8 cellular contexts compared by ENCODE assay signal in the genomic region with DNA sequence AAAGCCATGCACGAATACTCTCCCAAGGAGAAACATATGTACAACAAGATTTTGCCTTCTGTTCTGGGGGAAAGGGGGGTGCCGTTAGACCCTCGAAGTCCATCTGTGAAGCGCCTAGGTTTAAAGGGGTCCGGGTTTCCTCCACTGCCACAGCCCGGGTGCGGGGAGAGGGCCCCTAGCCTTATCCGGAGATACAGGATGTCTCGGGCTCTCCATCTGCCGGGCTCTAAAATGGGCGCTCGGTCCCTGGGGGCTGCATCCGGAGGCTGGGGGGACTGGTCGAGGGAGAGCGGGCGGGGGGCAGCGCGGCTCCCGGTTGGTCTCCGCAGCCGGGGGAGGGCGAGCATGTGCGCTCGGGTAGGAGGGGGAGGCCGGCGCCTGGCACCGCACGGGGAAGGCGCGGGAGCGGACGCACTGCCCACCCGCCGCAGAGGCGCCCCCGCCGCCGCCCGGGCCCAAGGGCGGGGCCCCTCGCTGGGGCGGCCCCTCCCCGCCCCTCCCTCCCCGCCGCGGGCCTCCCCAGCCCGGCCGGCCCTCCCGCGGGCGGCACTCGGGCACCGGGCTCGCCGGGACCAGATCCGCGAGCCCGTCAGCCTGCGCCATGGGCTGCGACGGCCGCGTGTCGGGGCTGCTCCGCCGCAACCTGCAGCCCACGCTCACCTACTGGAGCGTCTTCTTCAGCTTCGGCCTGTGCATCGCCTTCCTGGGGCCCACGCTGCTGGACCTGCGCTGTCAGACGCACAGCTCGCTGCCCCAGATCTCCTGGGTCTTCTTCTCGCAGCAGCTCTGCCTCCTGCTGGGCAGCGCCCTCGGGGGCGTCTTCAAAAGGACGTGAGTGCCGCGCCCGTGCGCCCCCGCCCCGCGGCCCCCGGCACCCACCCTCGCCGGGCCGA.
DNase-seq lines count a peak whose midpoint lies in the region; ATAC-seq and TF ChIP-seq lines count a peak whose summit lies in the region.

No MANE protein-coding gene starts in this region.

- DNase-seq in NCI-H146 (lab: John Stamatoyannopoulos, UW) (peak; percentile 26), NCI-H146 treated with DMSO at 0.1 percent for 48 hours (lab: John Stamatoyannopoulos, UW; ENCODE audit: unreplicated experiment) (no peak), ascending aorta (ENCODE audit: low spot score in 2 of 2) (peak in 1 of 2 donors; percentile 59), left kidney (ENCODE audit: low read depth, low spot score) (peak; percentile 77), NCI-H2196 treated with DMSO at 0.1 percent for 48 hours (lab: John Stamatoyannopoulos, UW; ENCODE audit: unreplicated experiment) (no peak), NCI-H1092 treated with DMSO at 0.1 percent for 48 hours (lab: John Stamatoyannopoulos, UW) (no peak)
- DNase-seq in stimulated activated naive CD8-positive, alpha-beta T cell treated with anti-CD3 and anti-CD28 coated beads, Interleukin-15, amount 100 ng/mL, for 72 hours, result peak in 1 of 2 donors; percentile 15

- H3K27ac ChIP-seq in ascending aorta, result no peak overlapping the region

- H3K4me3 ChIP-seq in ascending aorta, result peak overlapping the region; percentile 45 to 56

- no peaks in the 10 kb centered on the region for H3K9me3 ChIP-seq in ascending aorta

- no peak for TF ChIP-seq CTCF in ascending aorta (IDR thresholded peaks at IDR 0.05)

- H3K36me3 ChIP-seq in ascending aorta, result no peaks in the 10 kb centered on the region

- H3K9me3 Mint-ChIP-seq in stimulated activated naive CD8-positive, alpha-beta T cell treated with anti-CD3 and anti-CD28 coated beads, Interleukin-15, amount 100 ng/mL, for 72 hours, result no peaks in the 10 kb centered on the region

- H3K27ac Mint-ChIP-seq in stimulated activated naive CD8-positive, alpha-beta T cell treated with anti-CD3 and anti-CD28 coated beads, Interleukin-15, amount 100 ng/mL, for 72 hours, result no peak overlapping the region

- intact Hi-C loops in ascending aorta (cut with DNase I), result loop anchor here (2.0 kb wide), 1 partner anchor 40 kb away; no protein-coding TSS in a partner anchor

- ATAC-seq in stimulated activated naive CD8-positive, alpha-beta T cell treated with anti-CD3 and anti-CD28 coated beads, Interleukin-15, amount 100 ng/mL, for 72 hours, result peak; percentile 66
- no peak for ATAC-seq in GM18907 (IDR thresholded peaks at IDR 0.05; ENCODE audit: unreplicated experiment)

- peaks cover 2 to 4% of the 10 kb centered on the region in 2 donors for H3K4me1 ChIP-seq in ascending aorta

- H3K4me3 Mint-ChIP-seq in stimulated activated naive CD8-positive, alpha-beta T cell treated with anti-CD3 and anti-CD28 coated beads, Interleukin-15, amount 100 ng/mL, for 72 hours, result peak overlapping the region; percentile 70 to 77

- no peaks in the 10 kb centered on the region for H3K4me1 Mint-ChIP-seq in stimulated activated naive CD8-positive, alpha-beta T cell treated with anti-CD3 and anti-CD28 coated beads, Interleukin-15, amount 100 ng/mL, for 72 hours

- H3K27me3 ChIP-seq in ascending aorta, result peaks cover 3% of the 10 kb centered on the region

- H3K27me3 Mint-ChIP-seq in stimulated activated naive CD8-positive, alpha-beta T cell treated with anti-CD3 and anti-CD28 coated beads, Interleukin-15, amount 100 ng/mL, for 72 hours, result peaks cover 84% of the 10 kb centered on the region

Comparison
In these comparisons a context has a peak if more than half of its experiments do, and no peak if none do; other contexts are left out.
1. DNase-seq: peak in NCI-H146 (single experiment) and left kidney (single experiment); none in NCI-H146 treated with DMSO at 0.1 percent for 48 hours (single experiment), NCI-H2196 treated with DMSO at 0.1 percent for 48 hours (single experiment) and NCI-H1092 treated with DMSO at 0.1 percent for 48 hours (single experiment).